Comparison of ENCODE assay signal across 25 cellular contexts in the genomic region with DNA sequence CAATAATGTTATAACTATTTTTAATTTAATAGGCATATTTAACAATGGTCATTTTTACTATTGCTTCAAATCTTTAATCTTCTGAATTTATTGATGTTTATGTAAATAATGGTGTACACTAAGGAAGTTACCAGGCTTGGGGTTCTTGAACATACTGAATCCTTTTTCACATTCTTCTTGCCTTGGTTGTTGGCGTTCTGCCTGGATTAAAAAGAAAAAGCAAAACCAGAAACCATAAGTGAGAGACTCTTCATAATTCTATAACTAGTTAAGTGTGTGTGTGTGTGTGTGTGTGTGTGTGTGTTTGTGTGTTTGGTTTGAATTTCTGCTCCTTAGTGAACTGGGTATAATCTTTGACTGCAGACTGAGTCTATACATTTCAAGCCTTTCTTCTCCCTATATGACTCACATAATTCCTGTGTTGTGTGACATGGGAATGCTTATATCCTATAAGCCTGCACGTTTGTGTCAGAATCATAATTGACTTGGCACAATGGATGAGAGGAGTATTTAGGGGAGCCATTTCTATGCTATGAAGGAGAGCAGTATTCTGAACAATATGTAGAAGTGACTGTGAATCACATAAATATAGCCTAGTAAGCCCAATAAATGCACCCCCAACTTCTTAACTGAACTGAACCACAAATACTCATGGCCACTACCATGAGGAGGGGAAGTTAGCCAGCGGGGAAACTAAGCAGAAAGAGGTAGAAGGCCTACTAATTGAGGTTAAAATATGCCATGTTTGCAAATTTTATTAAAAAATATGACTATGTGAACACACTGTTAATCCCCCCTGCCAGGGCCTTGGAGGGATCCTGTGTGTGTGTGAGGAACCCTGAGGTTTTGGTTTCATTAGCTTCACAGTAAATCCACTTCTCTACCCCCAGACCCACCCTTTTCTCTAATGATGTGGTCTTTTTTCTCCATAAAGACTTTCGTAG.
DNase-seq lines count a peak whose midpoint lies in the region; ATAC-seq, FAIRE-seq and TF ChIP-seq lines count a peak whose summit lies in the region.
"Had no signal": no experiment of that assay in that cellular context is flagged by ENCODE, and none has a peak within 500 bp of the region (broad histone marks: within the 10 kb centered on the region; RNA-seq: fewer than 3 reads in every experiment).

No MANE protein-coding gene starts in this region.

- peak; percentile 33 for FAIRE-seq in endothelial cell of umbilical vein (lab: Jason Lieb, UNC)
- FAIRE-seq: GM19239, TTC549, urothelium cell line had no signal

- ATAC-seq in GM21619 (IDR thresholded peaks at IDR 0.05; ENCODE audit: unreplicated experiment): no peak
- no peak for ATAC-seq in HG03378 (IDR thresholded peaks at IDR 0.05; ENCODE audit: unreplicated experiment)
- no peak for ATAC-seq in HG02981 (IDR thresholded peaks at IDR 0.05; ENCODE audit: unreplicated experiment)
- ATAC-seq: gastrocnemius medialis; stimulated activated naive B cell treated with anti-CD40 and anti-IgM and Interleukin-4, amounts not matched to agents 10 μg/mL and 1 μg/mL and 100 μg/mL, for 72 hours had no signal

- H3K9me3 ChIP-seq in endothelial cell of umbilical vein (replicated peaks; ENCODE audit: control insufficient read depth, insufficient read depth, low read length): no peaks in the 10 kb centered on the region
- H3K9me3 ChIP-seq: adrenal gland, gastrocnemius medialis, ovary, Peyer's patch had no signal

- TF ChIP-seq CTCF in endothelial cell of umbilical vein (IDR thresholded peaks at IDR 0.05; ENCODE audit: extremely low read depth in 1 of 2, insufficient read depth in 1 of 2, low read depth in 1 of 2, low read length in 2 of 2): no peak

- CTCF ChIA-PET in endothelial cell of umbilical vein (lab: Charles Lee): interaction anchor here (1.0 to 1.4 kb wide), 2 partner anchors 9 to 12 kb away, joined by 4 read pairs; no protein-coding TSS in a partner anchor

- H3K9ac ChIP-seq in endothelial cell of umbilical vein (replicated peaks; ENCODE audit: extremely low read depth, insufficient read depth, low read length): no peak overlapping the region

- dilution Hi-C loops in endothelial cell of umbilical vein (cut with MboI; ENCODE audit: extremely low pct_ligation_motif_present, low sequenced_read_pairs): no loop called here

- H3K36me3 ChIP-seq in endothelial cell of umbilical vein (ENCODE audit: control insufficient read depth in 2 of 2, extremely low read depth in 1 of 2, insufficient read depth in 2 of 2, low read length in 2 of 2): no peaks in the 10 kb centered on the region
- H3K36me3 ChIP-seq: adrenal gland, gastrocnemius medialis, ovary, Peyer's patch, spleen had no signal

- no peaks in the 10 kb centered on the region for H3K9me1 ChIP-seq in endothelial cell of umbilical vein (replicated peaks; ENCODE audit: control insufficient read depth, extremely low read depth, insufficient read depth, low read length)

- no TSS peak for BruUV-seq in endothelial cell of umbilical vein (replicated peaks; lab: Mats Ljungman, UMichigan)

- H4K20me1 ChIP-seq in endothelial cell of umbilical vein (replicated peaks; ENCODE audit: control insufficient read depth, extremely low read depth, insufficient read depth, low read length): no peaks in the 10 kb centered on the region

- no peaks in the 10 kb centered on the region for H3K79me2 ChIP-seq in endothelial cell of umbilical vein (ENCODE audit: control insufficient read depth, insufficient read depth, low read length)

- TF ChIP-seq POLR2A in endothelial cell of umbilical vein (IDR thresholded peaks at IDR 0.05; ENCODE audit: low read depth, low read length): no peak

- H3K4me1 ChIP-seq in endothelial cell of umbilical vein (ENCODE audit: control insufficient read depth, extremely low read depth, insufficient read depth, low read length): no peaks in the 10 kb centered on the region
- H3K4me1 ChIP-seq: adrenal gland, gastrocnemius medialis, Peyer's patch, spleen had no signal

- no peak overlapping the region for H3K4me2 ChIP-seq in endothelial cell of umbilical vein (ENCODE audit: insufficient read depth, low read length)

- POLR2A ChIA-PET in endothelial cell of umbilical vein (lab: Charles Lee): no interaction called here

- no peak overlapping the region for H3K4me3 ChIP-seq in endothelial cell of umbilical vein (replicated peaks in 1 of 3; ENCODE audit: insufficient read depth in 1 of 3, low read depth in 1 of 3, low read length in 3 of 3)
- H3K4me3 ChIP-seq: adrenal gland, gastrocnemius medialis, ovary, Peyer's patch, spleen had no signal

- DNase-seq in ELR (ENCODE audit: low read depth) (peak; percentile 33), M059J (ENCODE audit: low read depth) (peak; percentile 28), endothelial cell of umbilical vein (ENCODE audit: low read depth, low spot score) (no peak), myocyte (ENCODE audit: low read depth) (peak; percentile 47)
- DNase-seq: activated CD4-positive, alpha-beta T cell treated with anti-CD3 and anti-CD28 coated beads for 1 hour; activated gamma-delta T cell treated with Interleukin-2 at 50 U/mL for 16 hours; adrenal gland; caudate nucleus; gastrocnemius medialis; KG1; NCI-H1694; NCI-H524; ovary; Peyer's patch; retina; spleen; stimulated activated CD4-positive, alpha-beta T cell treated with anti-CD3 and anti-CD28 coated beads, Interleukin-2, amount 100 ng/mL, for 48 hours; stimulated activated naive B cell treated with anti-CD40 and anti-IgM and Interleukin-4, amounts not matched to agents 10 μg/mL and 1 μg/mL and 100 μg/mL, for 72 hours had no signal

- H3K27ac ChIP-seq in endothelial cell of umbilical vein (ENCODE audit: insufficient read depth, low read depth, low read length): no peak overlapping the region
- H3K27ac ChIP-seq: adrenal gland, C4-2B, gastrocnemius medialis, ovary, Peyer's patch, spleen had no signal

- H3K27me3 ChIP-seq in endothelial cell of umbilical vein (ENCODE audit: control insufficient read depth in 2 of 2, insufficient read depth in 2 of 2, low read length in 2 of 2): no peaks in the 10 kb centered on the region
- H3K27me3 ChIP-seq: adrenal gland, gastrocnemius medialis, ovary, Peyer's patch, spleen had no signal

- intact Hi-C loops in endothelial cell of umbilical vein (cut with micrococcal nuclease): no loop called here

- H2AFZ ChIP-seq in endothelial cell of umbilical vein (ENCODE audit: low read depth, low read length): peak overlapping the region; percentile 18

TF ChIP-seq in endothelial cell of umbilical vein, 7 proteins besides CTCF, POLR2A, EP300 and RAD21:
- TF ChIP-seq GATA2 (IDR thresholded peaks at IDR 0.05; ENCODE audit: insufficient read depth, insufficient read length, low read depth, low read length) (no peak), EZH2 (IDR thresholded peaks at IDR 0.05; ENCODE audit: borderline replicate concordance, low read depth, low read length, severe bottlenecking) (no peak), MYC (IDR thresholded peaks at IDR 0.05; ENCODE audit: low read depth, low read length) (no peak), FOS (IDR thresholded peaks at IDR 0.05; ENCODE audit: borderline replicate concordance, insufficient read depth, low read length) (no peak), JUN (IDR thresholded peaks at IDR 0.05; ENCODE audit: borderline replicate concordance, insufficient read depth, insufficient read length, low read depth) (no peak), POLR2AphosphoS5 (IDR thresholded peaks at IDR 0.05; ENCODE audit: insufficient read depth, low read depth, low read length) (no peak)
- TF ChIP-seq, protein P1, sequence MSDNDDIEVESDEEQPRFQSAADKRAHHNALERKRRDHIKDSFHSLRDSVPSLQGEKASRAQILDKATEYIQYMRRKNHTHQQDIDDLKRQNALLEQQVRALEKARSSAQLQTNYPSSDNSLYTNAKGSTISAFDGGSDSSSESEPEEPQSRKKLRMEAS (IDR thresholded peaks at IDR 0.05; ENCODE audit: insufficient read depth, insufficient read length): no peak
